In the genomic region with DNA sequence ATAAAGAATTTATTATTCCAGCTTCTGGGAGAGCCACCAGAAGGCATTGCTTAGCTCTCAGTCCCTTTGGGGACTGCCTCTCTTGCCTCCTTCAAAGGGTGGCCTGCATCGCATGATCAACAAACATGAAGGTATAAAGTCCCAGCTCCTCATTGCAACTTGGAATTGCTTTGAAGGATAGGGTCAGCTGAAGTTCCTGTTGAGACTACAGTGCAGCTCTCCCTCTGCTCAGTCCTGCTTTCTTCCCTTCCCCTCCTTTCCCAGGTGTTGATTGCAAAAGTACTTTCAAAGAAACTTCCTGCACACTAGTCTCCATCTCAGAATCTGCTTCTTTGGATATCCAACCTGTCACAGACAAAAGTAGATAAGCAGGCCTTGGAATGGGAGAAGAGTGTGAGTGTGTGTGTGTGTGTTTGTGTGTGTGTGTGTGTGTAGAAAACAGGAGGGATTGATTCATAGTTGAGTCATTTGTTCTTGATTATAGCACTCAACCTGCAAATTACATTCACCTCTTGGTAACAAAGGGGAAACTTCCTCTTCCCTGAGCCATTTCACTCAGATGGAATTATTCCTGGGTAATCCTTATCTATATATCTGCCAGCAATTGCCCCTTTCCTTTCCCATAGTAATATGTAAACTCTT, we compare ENCODE assay signal across 2 cellular contexts.
TF ChIP-seq lines count a peak whose summit lies in the region.

No MANE protein-coding gene starts in this region.

TF ChIP-seq in GM23338, 12 proteins besides CTCF, POLR2A, EP300 and RAD21 (continues in another document):
- TF ChIP-seq, protein P1, sequence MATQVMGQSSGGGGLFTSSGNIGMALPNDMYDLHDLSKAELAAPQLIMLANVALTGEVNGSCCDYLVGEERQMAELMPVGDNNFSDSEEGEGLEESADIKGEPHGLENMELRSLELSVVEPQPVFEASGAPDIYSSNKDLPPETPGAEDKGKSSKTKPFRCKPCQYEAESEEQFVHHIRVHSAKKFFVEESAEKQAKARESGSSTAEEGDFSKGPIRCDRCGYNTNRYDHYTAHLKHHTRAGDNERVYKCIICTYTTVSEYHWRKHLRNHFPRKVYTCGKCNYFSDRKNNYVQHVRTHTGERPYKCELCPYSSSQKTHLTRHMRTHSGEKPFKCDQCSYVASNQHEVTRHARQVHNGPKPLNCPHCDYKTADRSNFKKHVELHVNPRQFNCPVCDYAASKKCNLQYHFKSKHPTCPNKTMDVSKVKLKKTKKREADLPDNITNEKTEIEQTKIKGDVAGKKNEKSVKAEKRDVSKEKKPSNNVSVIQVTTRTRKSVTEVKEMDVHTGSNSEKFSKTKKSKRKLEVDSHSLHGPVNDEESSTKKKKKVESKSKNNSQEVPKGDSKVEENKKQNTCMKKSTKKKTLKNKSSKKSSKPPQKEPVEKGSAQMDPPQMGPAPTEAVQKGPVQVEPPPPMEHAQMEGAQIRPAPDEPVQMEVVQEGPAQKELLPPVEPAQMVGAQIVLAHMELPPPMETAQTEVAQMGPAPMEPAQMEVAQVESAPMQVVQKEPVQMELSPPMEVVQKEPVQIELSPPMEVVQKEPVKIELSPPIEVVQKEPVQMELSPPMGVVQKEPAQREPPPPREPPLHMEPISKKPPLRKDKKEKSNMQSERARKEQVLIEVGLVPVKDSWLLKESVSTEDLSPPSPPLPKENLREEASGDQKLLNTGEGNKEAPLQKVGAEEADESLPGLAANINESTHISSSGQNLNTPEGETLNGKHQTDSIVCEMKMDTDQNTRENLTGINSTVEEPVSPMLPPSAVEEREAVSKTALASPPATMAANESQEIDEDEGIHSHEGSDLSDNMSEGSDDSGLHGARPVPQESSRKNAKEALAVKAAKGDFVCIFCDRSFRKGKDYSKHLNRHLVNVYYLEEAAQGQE (IDR thresholded peaks at IDR 0.05; ENCODE audit: unreplicated experiment), result no peak
- TF ChIP-seq, protein P2, sequence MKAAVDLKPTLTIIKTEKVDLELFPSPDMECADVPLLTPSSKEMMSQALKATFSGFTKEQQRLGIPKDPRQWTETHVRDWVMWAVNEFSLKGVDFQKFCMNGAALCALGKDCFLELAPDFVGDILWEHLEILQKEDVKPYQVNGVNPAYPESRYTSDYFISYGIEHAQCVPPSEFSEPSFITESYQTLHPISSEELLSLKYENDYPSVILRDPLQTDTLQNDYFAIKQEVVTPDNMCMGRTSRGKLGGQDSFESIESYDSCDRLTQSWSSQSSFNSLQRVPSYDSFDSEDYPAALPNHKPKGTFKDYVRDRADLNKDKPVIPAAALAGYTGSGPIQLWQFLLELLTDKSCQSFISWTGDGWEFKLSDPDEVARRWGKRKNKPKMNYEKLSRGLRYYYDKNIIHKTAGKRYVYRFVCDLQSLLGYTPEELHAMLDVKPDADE (IDR thresholded peaks at IDR 0.05), result no peak
- TF ChIP-seq ZNF114 (CRISPR knock-in tag; IDR thresholded peaks at IDR 0.05) (no peak), STAT1 (IDR thresholded peaks at IDR 0.05; ENCODE audit: unreplicated experiment) (no peak), EZH2 (IDR thresholded peaks at IDR 0.05; ENCODE audit: low read depth, unreplicated experiment) (no peak), CREB1 (CRISPR knock-in tag; IDR thresholded peaks at IDR 0.05; ENCODE audit: low read depth) (no peak), ZNF331 (CRISPR knock-in tag; IDR thresholded peaks at IDR 0.05; ENCODE audit: low read depth) (no peak), JUNB (IDR thresholded peaks at IDR 0.05; ENCODE audit: unreplicated experiment) (no peak), NANOG (IDR thresholded peaks at IDR 0.05; ENCODE audit: borderline replicate concordance) (no peak), EZH2phosphoT487 (IDR thresholded peaks at IDR 0.05; ENCODE audit: unreplicated experiment) (no peak)

TF ChIP-seq in endothelial cell of umbilical vein, 7 proteins besides CTCF, POLR2A, EP300 and RAD21:
- TF ChIP-seq POLR2AphosphoS5 (IDR thresholded peaks at IDR 0.05; ENCODE audit: insufficient read depth, low read depth, low read length) (no peak), FOS (IDR thresholded peaks at IDR 0.05; ENCODE audit: borderline replicate concordance, insufficient read depth, low read length) (peak; percentile 42), MYC (IDR thresholded peaks at IDR 0.05; ENCODE audit: low read depth, low read length) (no peak), GATA2 (IDR thresholded peaks at IDR 0.05; ENCODE audit: insufficient read depth, insufficient read length, low read depth, low read length) (peak; percentile 65)
- TF ChIP-seq, protein P3, sequence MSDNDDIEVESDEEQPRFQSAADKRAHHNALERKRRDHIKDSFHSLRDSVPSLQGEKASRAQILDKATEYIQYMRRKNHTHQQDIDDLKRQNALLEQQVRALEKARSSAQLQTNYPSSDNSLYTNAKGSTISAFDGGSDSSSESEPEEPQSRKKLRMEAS (IDR thresholded peaks at IDR 0.05; ENCODE audit: insufficient read depth, insufficient read length), result no peak
